Comparison of ENCODE assay signal across 8 cellular contexts in genomic region chr6:73523434-73524123, GRCh38. TPM values are rescaled to one million over a fixed set of nuclear protein-coding genes. Genes with fewer than 3 reads are reported as not detected.
A peak's percentile ranks its signal among the peaks of the same experiment; 100 is the strongest.
DNase-seq lines count a peak whose midpoint lies in the region; ATAC-seq and TF ChIP-seq lines count a peak whose summit lies in the region.

No MANE protein-coding gene starts in this region.

- peaks cover 0 to 33% (median 21%) of the 10 kb centered on the region in 12 donors for H3K4me1 ChIP-seq in heart left ventricle

- intact Hi-C loops in heart left ventricle (cut with DNase I), result loop anchor here in 5 of 10 donors (5.0 to 10.0 kb wide), 6 partner anchors 44 to 1991 kb away; no protein-coding TSS in a partner anchor

- H3K27me3 ChIP-seq in heart left ventricle, result peaks cover 0 to 31% (median 0%) of the 10 kb centered on the region in 9 donors

- peak; percentile 50 for ATAC-seq in GM19035 (IDR thresholded peaks at IDR 0.05; ENCODE audit: unreplicated experiment)
- ATAC-seq in HG03196 (IDR thresholded peaks at IDR 0.05; ENCODE audit: unreplicated experiment), result peak; percentile 44
- ATAC-seq in heart left ventricle, result no peak

- no peak for TF ChIP-seq CTCF in heart left ventricle (IDR thresholded peaks at IDR 0.05)

- WGBS in heart left ventricle, 4 donors, result 7 to 13% (median 9%) methylated on average over 41 to 50 of the region's 50 CpGs

- H3K27ac ChIP-seq in heart left ventricle, result peak overlapping the region; percentile 78 to 100 (median 98)

- no peaks in the 10 kb centered on the region for H3K9me3 ChIP-seq in heart left ventricle

- peak in 1 of 2 donors; percentile 50 for TF ChIP-seq POLR2A in heart left ventricle (IDR thresholded peaks at IDR 0.05)

- peak overlapping the region; percentile 46 to 99 (median 73) for H3K4me3 ChIP-seq in heart left ventricle

- peaks cover 0 to 19% (median 11%) of the 10 kb centered on the region in 9 donors for H3K36me3 ChIP-seq in heart left ventricle

- DNase-seq in AG20443 (ENCODE audit: low spot score) (peak; percentile 27), RKO (ENCODE audit: low spot score) (peak; percentile 88), heart left ventricle (peak; percentile 61 to 82 (median 65)), renal cortical epithelial cell (ENCODE audit: low read depth) (peak; percentile 55), superior temporal gyrus (ENCODE audit: extremely low spot score) (no peak)
- peak; percentile 80 for DNase-seq in activated naive CD4-positive, alpha-beta T cell treated with Interleukin-2 at 50 U/mL for 16 hours

RNA-seq across cellular contexts. Expression of gene EEF1A1, which starts 2.7 kb away (rescaled TPM):
- total RNA-seq in heart left ventricle (1,000 to 10,000 TPM in 8 of 9 donors, 100 to 1,000 TPM in 1; 975 to 3,337 (median 1,528) TPM), renal cortical epithelial cell (25,091 and 26,411 TPM in 2 replicates)
- polyA plus RNA-seq in heart left ventricle, result 1,000 to 10,000 TPM in 1 of 2 donors, 100 to 1,000 TPM in 1; 743 to 4,205 TPM

Comparison
In these comparisons a context has a peak if more than half of its experiments do, and no peak if none do; other contexts are left out.
1. ATAC-seq: peak in GM19035 (single experiment) and HG03196 (single experiment); none in heart left ventricle (0 of 4).